25 cellular contexts compared by ENCODE assay signal in genomic region chr4:68984947-68985346, GRCh38. TPM values are rescaled to one million over a fixed set of nuclear protein-coding genes. Genes with fewer than 3 reads are reported as not detected.
"Had no signal": no experiment of that assay in that cellular context is flagged by ENCODE, and none has a peak within 500 bp of the region (broad histone marks: within the 10 kb centered on the region; RNA-seq: fewer than 3 reads in every experiment).

No MANE protein-coding gene starts in this region.

- H3K4me3 ChIP-seq: K562 had no signal

- DNase-seq: Kasumi-1, MM.1S, NCI-H1092 treated with DMSO at 0.1 percent for 48 hours, NCI-H1436, NCI-H187, NCI-H2029, NCI-H2081 treated with DMSO at 0.1 percent for 48 hours, NCI-H2171, NCI-H226, NCI-H446, NCI-H510A, NCI-H524 treated with DMSO at 0.1 percent for 48 hours, NCI-H69, NCI-H774, Right ventricle myocardium superior, RPMI8226, SIG-M5, SK-N-SH had no signal

- FAIRE-seq: K562, RCC 7860 had no signal

- H3K27ac ChIP-seq: KMS-11 had no signal

- H3K9ac ChIP-seq: KMS-11, SK-N-SH had no signal

- H3K9me3 ChIP-seq: SK-N-SH had no signal

- H3K4me2 ChIP-seq: KMS-11, SK-N-SH had no signal

- ATAC-seq: K562 had no signal

RNA-seq across cellular contexts. Expression of gene UGT2A3, which starts 33.3 kb away (rescaled TPM):
- total RNA-seq: HT1080, K562, M059J, Right ventricle myocardium superior, SK-MEL-5 had no signal
- polyA plus RNA-seq: IgD-negative memory B cell, K562, SK-N-SH had no signal
